Comparison of ENCODE assay signal across 23 cellular contexts in the genomic region with DNA sequence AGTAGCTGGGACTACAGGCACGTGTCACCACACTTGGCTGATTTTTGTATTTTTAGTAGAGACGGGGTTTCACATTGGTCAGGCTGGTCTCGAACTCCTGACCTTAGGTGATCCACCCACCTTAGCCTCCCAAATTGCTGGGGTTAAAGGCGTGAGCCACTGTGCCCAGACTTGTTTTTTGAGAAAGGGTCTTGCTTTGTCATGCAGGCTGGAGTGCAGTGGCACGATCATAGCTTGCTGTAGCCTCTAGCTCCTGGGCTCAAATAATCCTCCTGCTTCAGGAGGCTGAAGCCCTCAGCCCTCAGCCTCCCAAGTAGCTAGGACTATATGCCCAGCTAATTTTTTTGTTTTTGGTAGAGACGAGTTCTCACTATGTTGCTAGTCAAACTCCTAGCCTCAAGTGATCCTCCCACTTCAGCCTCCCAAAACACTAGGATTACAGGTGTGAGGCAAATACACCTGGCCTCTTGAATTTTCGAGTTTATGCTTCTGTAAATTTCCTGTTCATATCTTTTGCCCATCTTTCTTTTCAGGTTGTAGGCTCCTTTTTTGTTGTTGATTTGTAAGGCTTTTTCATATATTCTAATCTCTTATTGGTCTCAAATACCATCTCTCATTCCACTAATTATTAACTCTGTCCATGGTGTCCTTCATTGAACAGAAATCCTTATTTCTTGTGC. TPM values are rescaled to one million over a fixed set of nuclear protein-coding genes. Genes with fewer than 3 reads are reported as not detected.
"Had no signal": no experiment of that assay in that cellular context is flagged by ENCODE, and none has a peak within 500 bp of the region (broad histone marks: within the 10 kb centered on the region; RNA-seq: fewer than 3 reads in every experiment).

No MANE protein-coding gene starts in this region.

- H3K27me3 ChIP-seq: pancreas, right atrium auricular region, right lobe of liver, suprapubic skin, tibial artery, uterus had no signal

- H3K9me3 Mint-ChIP-seq: immature natural killer cell; naive thymus-derived CD4-positive, alpha-beta T cell; natural killer cell treated with Interleukin-12 subunit alpha and Interleukin-12 subunit beta and Interleukin-15 and Interleukin-18, amount 100 ng/mL, for 72 hours; stimulated activated effector memory CD8-positive, alpha-beta T cell treated with anti-CD3 and anti-CD28 coated beads, Interleukin-12 subunit alpha, Interleukin-12 subunit beta, amount 100 ng/mL, for 72 hours; stimulated activated naive CD8-positive, alpha-beta T cell treated with anti-CD3 and anti-CD28 coated beads, Interleukin-15, Interleukin-2, amounts not matched to agents 100 ng/mL and 50 ng/mL, for 24 hours had no signal

- H3K27ac Mint-ChIP-seq: immature natural killer cell; naive thymus-derived CD4-positive, alpha-beta T cell; natural killer cell treated with Interleukin-12 subunit alpha and Interleukin-12 subunit beta and Interleukin-15 and Interleukin-18, amount 100 ng/mL, for 72 hours; stimulated activated effector memory CD8-positive, alpha-beta T cell treated with anti-CD3 and anti-CD28 coated beads, Interleukin-12 subunit alpha, Interleukin-12 subunit beta, amount 100 ng/mL, for 72 hours; stimulated activated naive CD8-positive, alpha-beta T cell treated with anti-CD3 and anti-CD28 coated beads, Interleukin-15, Interleukin-2, amounts not matched to agents 100 ng/mL and 50 ng/mL, for 24 hours had no signal

- H3K4me3 ChIP-seq: left ventricle myocardium inferior, lung, mucosa of descending colon, pancreas, right atrium auricular region, right lobe of liver, smooth muscle cell, suprapubic skin, thoracic aorta, tibial artery, uterus had no signal

- H3K36me3 ChIP-seq: pancreas, right atrium auricular region, right lobe of liver, thoracic aorta, uterus had no signal

- H3K27me3 Mint-ChIP-seq: naive thymus-derived CD4-positive, alpha-beta T cell; natural killer cell treated with Interleukin-12 subunit alpha and Interleukin-12 subunit beta and Interleukin-15 and Interleukin-18, amount 100 ng/mL, for 72 hours; stimulated activated naive CD8-positive, alpha-beta T cell treated with anti-CD3 and anti-CD28 coated beads, Interleukin-15, Interleukin-2, amounts not matched to agents 100 ng/mL and 50 ng/mL, for 24 hours had no signal

- H3K4me1 ChIP-seq: uterus had no signal

- H3K36me3 Mint-ChIP-seq: immature natural killer cell had no signal

- H3K4me3 Mint-ChIP-seq: immature natural killer cell; naive thymus-derived CD4-positive, alpha-beta T cell; natural killer cell treated with Interleukin-12 subunit alpha and Interleukin-12 subunit beta and Interleukin-15 and Interleukin-18, amount 100 ng/mL, for 72 hours; stimulated activated effector memory CD8-positive, alpha-beta T cell treated with anti-CD3 and anti-CD28 coated beads, Interleukin-12 subunit alpha, Interleukin-12 subunit beta, amount 100 ng/mL, for 72 hours; stimulated activated naive CD8-positive, alpha-beta T cell treated with anti-CD3 and anti-CD28 coated beads, Interleukin-15, Interleukin-2, amounts not matched to agents 100 ng/mL and 50 ng/mL, for 24 hours had no signal

- H3K9me3 ChIP-seq: left ventricle myocardium inferior, mucosa of descending colon, pancreas, right atrium auricular region, right lobe of liver, suprapubic skin, thoracic aorta, tibial artery, uterus had no signal

- H3K27ac ChIP-seq: left ventricle myocardium inferior, pancreas, right atrium auricular region, right lobe of liver, suprapubic skin, thoracic aorta, tibial artery, uterus had no signal

- DNase-seq: hypothalamus; immature natural killer cell; left ventricle myocardium inferior; mesendoderm; midbrain; mucosa of descending colon; naive thymus-derived CD4-positive, alpha-beta T cell; pancreas; right lobe of liver; stimulated activated CD4-positive, alpha-beta T cell treated with anti-CD3 and anti-CD28 coated beads, Interleukin-12 subunit alpha, Interleukin-12 subunit beta, amount 100 ng/mL, for 4 hours; stimulated activated CD4-positive, alpha-beta T cell treated with anti-CD3 and anti-CD28 coated beads, Interleukin-4, amount 100 ng/mL, for 24 hours; stimulated activated naive CD4-positive, alpha-beta T cell; trophoblast cell; uterus had no signal

RNA-seq across cellular contexts. Expression of a gene that starts 47.9 kb away (rescaled TPM):
- polyA plus RNA-seq: immature natural killer cell had no signal
